In genomic region chr20:14853079-14853478, GRCh38 we compare ENCODE assay signal across 23 cellular contexts.
DNase-seq lines count a peak whose midpoint lies in the region; ATAC-seq and TF ChIP-seq lines count a peak whose summit lies in the region.
"Had no signal": no experiment of that assay in that cellular context is flagged by ENCODE, and none has a peak within 500 bp of the region (broad histone marks: within the 10 kb centered on the region; RNA-seq: fewer than 3 reads in every experiment).

No MANE protein-coding gene starts in this region.

- POLR2A ChIA-PET in WTC11 (lab: Charles Lee), result no interaction called here

- H3K4me1 Mint-ChIP-seq in effector memory CD8-positive, alpha-beta T cell (ENCODE audit: low read depth in 2 of 2), result no peaks in the 10 kb centered on the region
- no peaks in the 10 kb centered on the region for H3K4me1 Mint-ChIP-seq in activated naive CD8-positive, alpha-beta T cell treated with anti-CD3 and anti-CD28 coated beads, Interleukin-2, amount 50 U/mL, for 24 hours
- peaks cover 21% of the 10 kb centered on the region for H3K4me1 Mint-ChIP-seq in WTC11

- no peak overlapping the region for H3K4me3 Mint-ChIP-seq in effector memory CD8-positive, alpha-beta T cell
- no peak overlapping the region for H3K4me3 Mint-ChIP-seq in activated naive CD8-positive, alpha-beta T cell treated with anti-CD3 and anti-CD28 coated beads, Interleukin-2, amount 50 U/mL, for 24 hours
- no peak overlapping the region for H3K4me3 Mint-ChIP-seq in WTC11
- H3K4me3 Mint-ChIP-seq: CD4-positive, alpha-beta T cell; GM23338; HFFc6; memory B cell; T-helper 1 cell treated with Interleukin-12 subunit alpha and Interleukin-12 subunit beta and Interleukin-4 antibody, amounts not matched to agents 30 μg/mL and 1 μg/mL, for 36 hours had no signal

- no peaks in the 10 kb centered on the region for H3K36me3 Mint-ChIP-seq in effector memory CD8-positive, alpha-beta T cell (ENCODE audit: insufficient read depth)
- H3K36me3 Mint-ChIP-seq in activated naive CD8-positive, alpha-beta T cell treated with anti-CD3 and anti-CD28 coated beads, Interleukin-2, amount 50 U/mL, for 24 hours (ENCODE audit: low read depth), result no peaks in the 10 kb centered on the region
- H3K36me3 Mint-ChIP-seq in WTC11, result no peaks in the 10 kb centered on the region
- H3K36me3 Mint-ChIP-seq: memory B cell had no signal

- CTCF ChIA-PET in WTC11 (lab: Charles Lee), result no interaction called here

- no peak for TF ChIP-seq CTCF in GM20000 (IDR thresholded peaks at IDR 0.05; ENCODE audit: extremely low read depth, missing control alignments)
- TF ChIP-seq CTCF in WTC11 (IDR thresholded peaks at IDR 0.05), result no peak

- H3K9me3 Mint-ChIP-seq in effector memory CD8-positive, alpha-beta T cell, result peaks cover 7 to 12% of the 10 kb centered on the region in 2 donors
- H3K9me3 Mint-ChIP-seq in activated naive CD8-positive, alpha-beta T cell treated with anti-CD3 and anti-CD28 coated beads, Interleukin-2, amount 50 U/mL, for 24 hours, result peaks cover 6% of the 10 kb centered on the region
- no peaks in the 10 kb centered on the region for H3K9me3 Mint-ChIP-seq in WTC11
- H3K9me3 Mint-ChIP-seq: CD4-positive, alpha-beta T cell; GM23338; memory B cell; T-helper 1 cell treated with Interleukin-12 subunit alpha and Interleukin-12 subunit beta and Interleukin-4 antibody, amounts not matched to agents 30 μg/mL and 1 μg/mL, for 36 hours had no signal

- no peak overlapping the region for H3K27ac Mint-ChIP-seq in effector memory CD8-positive, alpha-beta T cell
- no peak overlapping the region for H3K27ac Mint-ChIP-seq in activated naive CD8-positive, alpha-beta T cell treated with anti-CD3 and anti-CD28 coated beads, Interleukin-2, amount 50 U/mL, for 24 hours
- H3K27ac Mint-ChIP-seq in WTC11, result no peak overlapping the region
- H3K27ac Mint-ChIP-seq: CD4-positive, alpha-beta T cell; GM23338; HFFc6; memory B cell; T-helper 1 cell treated with Interleukin-12 subunit alpha and Interleukin-12 subunit beta and Interleukin-4 antibody, amounts not matched to agents 30 μg/mL and 1 μg/mL, for 36 hours had no signal

- no peaks in the 10 kb centered on the region for H3K27me3 Mint-ChIP-seq in effector memory CD8-positive, alpha-beta T cell
- no peaks in the 10 kb centered on the region for H3K27me3 Mint-ChIP-seq in activated naive CD8-positive, alpha-beta T cell treated with anti-CD3 and anti-CD28 coated beads, Interleukin-2, amount 50 U/mL, for 24 hours
- H3K27me3 Mint-ChIP-seq in WTC11 (ENCODE audit: low read depth), result peaks cover 14% of the 10 kb centered on the region
- H3K27me3 Mint-ChIP-seq: CD4-positive, alpha-beta T cell had no signal

- peak; percentile 49 for DNase-seq in DMS53 treated with DMSO at 0.1 percent for 48 hours (lab: John Stamatoyannopoulos, UW; ENCODE audit: unreplicated experiment)
- peak; percentile 10 for DNase-seq in NCI-H146 (lab: John Stamatoyannopoulos, UW)
- no peak for DNase-seq in effector memory CD8-positive, alpha-beta T cell
- no peak for DNase-seq in GM20000 (ENCODE audit: low spot score)
- DNase-seq in activated naive CD8-positive, alpha-beta T cell treated with anti-CD3 and anti-CD28 coated beads, Interleukin-2, amount 50 U/mL, for 24 hours, result no peak
- no peak for DNase-seq in WTC11 (ENCODE audit: low spot score)
- DNase-seq: activated CD4-positive, alpha-beta T cell treated with anti-CD3 and anti-CD28 coated beads for 4 hours; activated naive CD4-positive, alpha-beta T cell; activated T-cell treated with anti-CD3 and anti-CD28 coated beads, Interleukin-2, amount 50 U/mL, for 48 hours; brain microvascular endothelial cell; CD4-positive, alpha-beta T cell; DMS79; head of caudate nucleus; HFFc6; NCI-H1092; NCI-H1930; psoas muscle; transverse colon had no signal

- ATAC-seq in GM21367 (IDR thresholded peaks at IDR 0.05; ENCODE audit: unreplicated experiment) (peak; percentile 71), WTC11 (no peak)
- peak; percentile 31 for ATAC-seq in effector memory CD8-positive, alpha-beta T cell (replicated peaks)
- no peak for ATAC-seq in activated naive CD8-positive, alpha-beta T cell treated with anti-CD3 and anti-CD28 coated beads, Interleukin-2, amount 50 U/mL, for 24 hours
- ATAC-seq: GM23338, HepG2, psoas muscle had no signal

TF ChIP-seq in WTC11, 78 proteins besides CTCF, POLR2A, EP300 and RAD21:
- TF ChIP-seq AFF4 (CRISPR knock-in tag; IDR thresholded peaks at IDR 0.05; ENCODE audit: borderline replicate concordance), result no peak
- no peak for TF ChIP-seq TEAD4 (CRISPR knock-in tag; IDR thresholded peaks at IDR 0.05)
- TF ChIP-seq ZNF138 (CRISPR knock-in tag; conservative IDR thresholded peaks at IDR 0.05), result no peak
- no peak for TF ChIP-seq NR2C2 (CRISPR knock-in tag; IDR thresholded peaks at IDR 0.05)

Comparison
In these comparisons a context has a peak if more than half of its experiments do, and no peak if none do; other contexts are left out.
1. DNase-seq: peak in DMS53 treated with DMSO at 0.1 percent for 48 hours (single experiment) and NCI-H146 (single experiment); none in effector memory CD8-positive, alpha-beta T cell (0 of 3), GM20000 (single experiment), activated naive CD8-positive, alpha-beta T cell treated with anti-CD3 and anti-CD28 coated beads, Interleukin-2, amount 50 U/mL, for 24 hours (single experiment) and WTC11 (single experiment).
2. ATAC-seq: peak in GM21367 (single experiment) and effector memory CD8-positive, alpha-beta T cell (single experiment); none in activated naive CD8-positive, alpha-beta T cell treated with anti-CD3 and anti-CD28 coated beads, Interleukin-2, amount 50 U/mL, for 24 hours (single experiment) and WTC11 (single experiment).